Comparison of ENCODE assay signal across 20 cellular contexts in the genomic region with DNA sequence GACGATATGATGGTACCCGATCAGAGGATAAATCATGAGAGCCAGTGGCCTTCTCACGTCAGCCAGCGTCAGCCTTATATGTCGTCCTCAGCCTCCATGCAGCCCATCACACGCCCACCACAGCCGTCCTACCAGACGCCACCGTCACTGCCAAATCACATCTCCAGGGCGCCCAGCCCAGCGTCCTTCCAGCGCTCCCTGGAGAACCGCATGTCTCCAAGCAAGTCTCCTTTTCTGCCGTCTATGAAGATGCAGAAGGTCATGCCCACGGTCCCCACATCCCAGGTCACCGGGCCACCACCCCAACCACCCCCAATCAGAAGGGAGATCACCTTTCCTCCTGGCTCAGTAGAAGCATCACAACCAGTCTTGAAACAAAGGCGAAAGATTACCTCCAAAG.
DNase-seq lines count a peak whose midpoint lies in the region; ATAC-seq and TF ChIP-seq lines count a peak whose summit lies in the region.
"Had no signal": no experiment of that assay in that cellular context is flagged by ENCODE, and none has a peak within 500 bp of the region (broad histone marks: within the 10 kb centered on the region; RNA-seq: fewer than 3 reads in every experiment).

No MANE protein-coding gene starts in this region.

- peak; percentile 66 for DNase-seq in DMS53 (lab: John Stamatoyannopoulos, UW)
- DNase-seq in DMS53 treated with DMSO at 0.1 percent for 48 hours (lab: John Stamatoyannopoulos, UW; ENCODE audit: unreplicated experiment): no peak
- no peak for DNase-seq in endothelial cell (ENCODE audit: low spot score)
- DNase-seq in osteoblast (ENCODE audit: insufficient read length, low spot score, missing footprints): peak; percentile 53
- no peak for DNase-seq in Karpas-422
- DNase-seq in foreskin keratinocyte: no peak
- no peak for DNase-seq in NCI-H345 treated with DMSO at 0.1 percent for 48 hours (lab: John Stamatoyannopoulos, UW; ENCODE audit: unreplicated experiment)
- DNase-seq: AML-193; CD4-positive, alpha-beta memory T cell; DMS153; DND-41; EL; GM23248; HCEC 1CT had no signal

- H3K4me1 ChIP-seq in osteoblast (ENCODE audit: insufficient read depth, low read length) (peaks cover 5% of the 10 kb centered on the region), Karpas-422 (ENCODE audit: low read length) (no peaks in the 10 kb centered on the region), foreskin keratinocyte (peaks cover 13% of the 10 kb centered on the region)
- H3K4me1 ChIP-seq: A549, BLaER1 had no signal

- TF ChIP-seq CTCF in endothelial cell (IDR thresholded peaks at IDR 0.05; ENCODE audit: unreplicated experiment) (no peak), osteoblast (IDR thresholded peaks at IDR 0.05; ENCODE audit: extremely low read depth, low read depth, low read length) (no peak), foreskin keratinocyte (conservative IDR thresholded peaks at IDR 0.05) (no peak)

- peaks cover 2% of the 10 kb centered on the region for H3K27me3 Mint-ChIP-seq in endothelial cell (ENCODE audit: unreplicated experiment)
- H3K27me3 Mint-ChIP-seq: CD4-positive, alpha-beta memory T cell; IgD-negative memory B cell had no signal

- peaks cover 29% of the 10 kb centered on the region for H3K36me3 Mint-ChIP-seq in endothelial cell (ENCODE audit: low read depth, unreplicated experiment)

- H3K9ac ChIP-seq in Karpas-422 (ENCODE audit: low read length): no peak overlapping the region
- H3K9ac ChIP-seq: BLaER1, GM23248 had no signal

- H3K79me2 ChIP-seq in osteoblast (ENCODE audit: insufficient read depth, low read length): no peaks in the 10 kb centered on the region
- H3K79me2 ChIP-seq in Karpas-422 (ENCODE audit: low read length): no peaks in the 10 kb centered on the region

- H3K36me3 ChIP-seq in osteoblast (ENCODE audit: insufficient read depth, low read length) (peaks cover 58% of the 10 kb centered on the region), Karpas-422 (ENCODE audit: insufficient read depth, low read length) (peaks cover 61% of the 10 kb centered on the region)

- no peaks in the 10 kb centered on the region for H3K9me3 Mint-ChIP-seq in endothelial cell (ENCODE audit: unreplicated experiment)
- H3K9me3 Mint-ChIP-seq: CD14-positive monocyte; CD4-positive, alpha-beta memory T cell; IgD-negative memory B cell had no signal

- ATAC-seq in foreskin keratinocyte: no peak
- ATAC-seq: A549, GM12878 had no signal

- no peaks in the 10 kb centered on the region for H3K9me2 ChIP-seq in Karpas-422 (replicated peaks; ENCODE audit: insufficient read depth, low read length)

- H3K9me3 ChIP-seq in osteoblast (ENCODE audit: low read depth, low read length): no peaks in the 10 kb centered on the region
- H3K9me3 ChIP-seq in Karpas-422 (ENCODE audit: low read length): no peaks in the 10 kb centered on the region
- H3K9me3 ChIP-seq: A549, BLaER1 had no signal

- H3K4me2 ChIP-seq in osteoblast (ENCODE audit: insufficient read depth, low read length) (no peak overlapping the region), Karpas-422 (ENCODE audit: low read depth, low read length, poor library complexity, severe bottlenecking) (no peak overlapping the region)
- H3K4me2 ChIP-seq: A549, BLaER1 had no signal

- no peak overlapping the region for H3K27ac Mint-ChIP-seq in endothelial cell (ENCODE audit: unreplicated experiment)

- peak overlapping the region; percentile 34 for H3K4me3 Mint-ChIP-seq in endothelial cell (ENCODE audit: unreplicated experiment)
- H3K4me3 Mint-ChIP-seq: CD14-positive monocyte; CD4-positive, alpha-beta memory T cell; IgD-negative memory B cell had no signal

- no peaks in the 10 kb centered on the region for H3K27me3 ChIP-seq in osteoblast (ENCODE audit: insufficient read depth, low read length)
- no peaks in the 10 kb centered on the region for H3K27me3 ChIP-seq in Karpas-422 (ENCODE audit: low read length)
- no peaks in the 10 kb centered on the region for H3K27me3 ChIP-seq in foreskin keratinocyte
- H3K27me3 ChIP-seq: BLaER1 had no signal

- H3K4me3 ChIP-seq in osteoblast (ENCODE audit: insufficient read depth, low read length): no peak overlapping the region
- no peak overlapping the region for H3K4me3 ChIP-seq in Karpas-422 (ENCODE audit: low read length)
- H3K4me3 ChIP-seq: A549, BLaER1, GM12878, GM23248 had no signal

- no peak overlapping the region for H2AFZ ChIP-seq in osteoblast (ENCODE audit: low read length)
- no peak overlapping the region for H2AFZ ChIP-seq in Karpas-422 (ENCODE audit: low read length)
- H2AFZ ChIP-seq: GM23248 had no signal

- H3K27ac ChIP-seq in osteoblast (ENCODE audit: low read depth, low read length) (no peak overlapping the region), Karpas-422 (ENCODE audit: low read length) (no peak overlapping the region), foreskin keratinocyte (no peak overlapping the region)
- H3K27ac ChIP-seq: 22Rv1, A549, BLaER1, GM23248 had no signal

- H3K4me1 Mint-ChIP-seq in endothelial cell (ENCODE audit: unreplicated experiment): no peaks in the 10 kb centered on the region
- H3K4me1 Mint-ChIP-seq: CD14-positive monocyte had no signal

- H4K20me1 ChIP-seq in osteoblast (ENCODE audit: insufficient read depth, low read length): no peaks in the 10 kb centered on the region
- H4K20me1 ChIP-seq in Karpas-422 (ENCODE audit: insufficient read depth, low read depth, low read length): no peaks in the 10 kb centered on the region

Comparison
In these comparisons a context has a peak if more than half of its experiments do, and no peak if none do; other contexts are left out.
1. DNase-seq: peak in DMS53 (single experiment) and osteoblast (single experiment); none in DMS53 treated with DMSO at 0.1 percent for 48 hours (single experiment), endothelial cell (single experiment), Karpas-422 (single experiment), foreskin keratinocyte (0 of 2) and NCI-H345 treated with DMSO at 0.1 percent for 48 hours (single experiment).